1 cellular context compared by ENCODE assay signal in the genomic region with DNA sequence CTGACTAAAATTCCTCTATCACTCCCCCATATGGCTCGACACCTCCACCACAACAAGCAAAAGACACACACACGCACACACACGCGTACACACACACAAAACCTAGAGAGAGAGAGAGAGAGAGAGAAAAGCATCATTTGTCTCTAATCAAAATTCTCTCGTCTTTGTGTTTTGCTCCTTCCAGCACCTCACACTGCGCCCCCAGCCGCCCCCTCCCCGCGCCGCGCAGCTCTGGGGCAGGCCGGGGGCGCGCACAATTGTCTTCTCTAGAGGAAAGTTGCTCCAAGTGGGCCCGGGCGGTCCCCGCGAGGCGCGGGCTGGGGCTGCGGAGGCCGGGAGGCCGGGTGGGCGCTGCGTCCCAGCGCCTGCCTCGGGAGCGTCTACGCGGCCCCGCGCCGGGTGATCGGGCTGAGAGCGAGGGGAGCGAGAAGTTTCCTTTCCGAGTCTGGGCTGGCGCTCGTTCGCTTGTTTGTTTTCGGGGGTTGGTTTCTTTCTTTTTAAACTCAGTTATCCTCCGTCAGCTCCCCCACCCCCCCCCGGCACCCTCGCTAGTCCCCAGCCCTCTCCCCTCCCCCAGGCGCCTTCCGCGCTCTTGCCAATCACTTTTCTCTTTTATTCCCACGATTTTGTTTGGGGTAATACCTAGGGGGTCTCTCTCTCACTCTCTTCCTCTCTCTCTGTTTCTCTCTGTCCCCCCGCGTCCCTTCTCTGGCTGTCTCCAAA.
TF ChIP-seq lines count a peak whose summit lies in the region.

No MANE protein-coding gene starts in this region.

TF ChIP-seq in GM23338, 12 proteins besides CTCF, POLR2A, EP300 and RAD21 (continued from another document):
- TF ChIP-seq, protein P1, sequence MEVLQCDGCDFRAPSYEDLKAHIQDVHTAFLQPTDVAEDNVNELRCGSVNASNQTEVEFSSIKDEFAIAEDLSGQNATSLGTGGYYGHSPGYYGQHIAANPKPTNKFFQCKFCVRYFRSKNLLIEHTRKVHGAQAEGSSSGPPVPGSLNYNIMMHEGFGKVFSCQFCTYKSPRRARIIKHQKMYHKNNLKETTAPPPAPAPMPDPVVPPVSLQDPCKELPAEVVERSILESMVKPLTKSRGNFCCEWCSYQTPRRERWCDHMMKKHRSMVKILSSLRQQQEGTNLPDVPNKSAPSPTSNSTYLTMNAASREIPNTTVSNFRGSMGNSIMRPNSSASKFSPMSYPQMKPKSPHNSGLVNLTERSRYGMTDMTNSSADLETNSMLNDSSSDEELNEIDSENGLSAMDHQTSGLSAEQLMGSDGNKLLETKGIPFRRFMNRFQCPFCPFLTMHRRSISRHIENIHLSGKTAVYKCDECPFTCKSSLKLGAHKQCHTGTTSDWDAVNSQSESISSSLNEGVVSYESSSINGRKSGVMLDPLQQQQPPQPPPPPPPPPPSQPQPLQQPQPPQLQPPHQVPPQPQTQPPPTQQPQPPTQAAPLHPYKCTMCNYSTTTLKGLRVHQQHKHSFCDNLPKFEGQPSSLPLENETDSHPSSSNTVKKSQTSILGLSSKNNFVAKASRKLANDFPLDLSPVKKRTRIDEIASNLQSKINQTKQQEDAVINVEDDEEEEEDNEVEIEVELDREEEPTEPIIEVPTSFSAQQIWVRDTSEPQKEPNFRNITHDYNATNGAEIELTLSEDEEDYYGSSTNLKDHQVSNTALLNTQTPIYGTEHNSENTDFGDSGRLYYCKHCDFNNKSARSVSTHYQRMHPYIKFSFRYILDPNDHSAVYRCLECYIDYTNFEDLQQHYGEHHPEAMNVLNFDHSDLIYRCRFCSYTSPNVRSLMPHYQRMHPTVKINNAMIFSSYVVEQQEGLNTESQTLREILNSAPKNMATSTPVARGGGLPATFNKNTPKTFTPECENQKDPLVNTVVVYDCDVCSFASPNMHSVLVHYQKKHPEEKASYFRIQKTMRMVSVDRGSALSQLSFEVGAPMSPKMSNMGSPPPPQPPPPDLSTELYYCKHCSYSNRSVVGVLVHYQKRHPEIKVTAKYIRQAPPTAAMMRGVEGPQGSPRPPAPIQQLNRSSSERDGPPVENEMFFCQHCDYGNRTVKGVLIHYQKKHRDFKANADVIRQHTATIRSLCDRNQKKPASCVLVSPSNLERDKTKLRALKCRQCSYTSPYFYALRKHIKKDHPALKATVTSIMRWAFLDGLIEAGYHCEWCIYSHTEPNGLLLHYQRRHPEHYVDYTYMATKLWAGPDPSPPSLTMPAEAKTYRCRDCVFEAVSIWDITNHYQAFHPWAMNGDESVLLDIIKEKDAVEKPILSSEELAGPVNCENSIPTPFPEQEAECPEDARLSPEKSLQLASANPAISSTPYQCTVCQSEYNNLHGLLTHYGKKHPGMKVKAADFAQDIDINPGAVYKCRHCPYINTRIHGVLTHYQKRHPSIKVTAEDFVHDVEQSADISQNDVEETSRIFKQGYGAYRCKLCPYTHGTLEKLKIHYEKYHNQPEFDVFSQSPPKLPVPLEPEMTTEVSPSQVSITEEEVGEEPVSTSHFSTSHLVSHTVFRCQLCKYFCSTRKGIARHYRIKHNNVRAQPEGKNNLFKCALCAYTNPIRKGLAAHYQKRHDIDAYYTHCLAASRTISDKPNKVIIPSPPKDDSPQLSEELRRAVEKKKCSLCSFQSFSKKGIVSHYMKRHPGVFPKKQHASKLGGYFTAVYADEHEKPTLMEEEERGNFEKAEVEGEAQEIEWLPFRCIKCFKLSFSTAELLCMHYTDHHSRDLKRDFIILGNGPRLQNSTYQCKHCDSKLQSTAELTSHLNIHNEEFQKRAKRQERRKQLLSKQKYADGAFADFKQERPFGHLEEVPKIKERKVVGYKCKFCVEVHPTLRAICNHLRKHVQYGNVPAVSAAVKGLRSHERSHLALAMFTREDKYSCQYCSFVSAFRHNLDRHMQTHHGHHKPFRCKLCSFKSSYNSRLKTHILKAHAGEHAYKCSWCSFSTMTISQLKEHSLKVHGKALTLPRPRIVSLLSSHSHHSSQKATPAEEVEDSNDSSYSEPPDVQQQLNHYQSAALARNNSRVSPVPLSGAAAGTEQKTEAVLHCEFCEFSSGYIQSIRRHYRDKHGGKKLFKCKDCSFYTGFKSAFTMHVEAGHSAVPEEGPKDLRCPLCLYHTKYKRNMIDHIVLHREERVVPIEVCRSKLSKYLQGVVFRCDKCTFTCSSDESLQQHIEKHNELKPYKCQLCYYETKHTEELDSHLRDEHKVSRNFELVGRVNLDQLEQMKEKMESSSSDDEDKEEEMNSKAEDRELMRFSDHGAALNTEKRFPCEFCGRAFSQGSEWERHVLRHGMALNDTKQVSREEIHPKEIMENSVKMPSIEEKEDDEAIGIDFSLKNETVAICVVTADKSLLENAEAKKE (CRISPR knock-in tag; IDR thresholded peaks at IDR 0.05), result no peak
- TF ChIP-seq ZNF114 (CRISPR knock-in tag; IDR thresholded peaks at IDR 0.05) (no peak), JUNB (IDR thresholded peaks at IDR 0.05; ENCODE audit: unreplicated experiment) (no peak)
- TF ChIP-seq, protein P2, sequence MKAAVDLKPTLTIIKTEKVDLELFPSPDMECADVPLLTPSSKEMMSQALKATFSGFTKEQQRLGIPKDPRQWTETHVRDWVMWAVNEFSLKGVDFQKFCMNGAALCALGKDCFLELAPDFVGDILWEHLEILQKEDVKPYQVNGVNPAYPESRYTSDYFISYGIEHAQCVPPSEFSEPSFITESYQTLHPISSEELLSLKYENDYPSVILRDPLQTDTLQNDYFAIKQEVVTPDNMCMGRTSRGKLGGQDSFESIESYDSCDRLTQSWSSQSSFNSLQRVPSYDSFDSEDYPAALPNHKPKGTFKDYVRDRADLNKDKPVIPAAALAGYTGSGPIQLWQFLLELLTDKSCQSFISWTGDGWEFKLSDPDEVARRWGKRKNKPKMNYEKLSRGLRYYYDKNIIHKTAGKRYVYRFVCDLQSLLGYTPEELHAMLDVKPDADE (IDR thresholded peaks at IDR 0.05), result no peak
- TF ChIP-seq, protein P3, sequence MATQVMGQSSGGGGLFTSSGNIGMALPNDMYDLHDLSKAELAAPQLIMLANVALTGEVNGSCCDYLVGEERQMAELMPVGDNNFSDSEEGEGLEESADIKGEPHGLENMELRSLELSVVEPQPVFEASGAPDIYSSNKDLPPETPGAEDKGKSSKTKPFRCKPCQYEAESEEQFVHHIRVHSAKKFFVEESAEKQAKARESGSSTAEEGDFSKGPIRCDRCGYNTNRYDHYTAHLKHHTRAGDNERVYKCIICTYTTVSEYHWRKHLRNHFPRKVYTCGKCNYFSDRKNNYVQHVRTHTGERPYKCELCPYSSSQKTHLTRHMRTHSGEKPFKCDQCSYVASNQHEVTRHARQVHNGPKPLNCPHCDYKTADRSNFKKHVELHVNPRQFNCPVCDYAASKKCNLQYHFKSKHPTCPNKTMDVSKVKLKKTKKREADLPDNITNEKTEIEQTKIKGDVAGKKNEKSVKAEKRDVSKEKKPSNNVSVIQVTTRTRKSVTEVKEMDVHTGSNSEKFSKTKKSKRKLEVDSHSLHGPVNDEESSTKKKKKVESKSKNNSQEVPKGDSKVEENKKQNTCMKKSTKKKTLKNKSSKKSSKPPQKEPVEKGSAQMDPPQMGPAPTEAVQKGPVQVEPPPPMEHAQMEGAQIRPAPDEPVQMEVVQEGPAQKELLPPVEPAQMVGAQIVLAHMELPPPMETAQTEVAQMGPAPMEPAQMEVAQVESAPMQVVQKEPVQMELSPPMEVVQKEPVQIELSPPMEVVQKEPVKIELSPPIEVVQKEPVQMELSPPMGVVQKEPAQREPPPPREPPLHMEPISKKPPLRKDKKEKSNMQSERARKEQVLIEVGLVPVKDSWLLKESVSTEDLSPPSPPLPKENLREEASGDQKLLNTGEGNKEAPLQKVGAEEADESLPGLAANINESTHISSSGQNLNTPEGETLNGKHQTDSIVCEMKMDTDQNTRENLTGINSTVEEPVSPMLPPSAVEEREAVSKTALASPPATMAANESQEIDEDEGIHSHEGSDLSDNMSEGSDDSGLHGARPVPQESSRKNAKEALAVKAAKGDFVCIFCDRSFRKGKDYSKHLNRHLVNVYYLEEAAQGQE (IDR thresholded peaks at IDR 0.05; ENCODE audit: unreplicated experiment), result no peak
